Comparison of ENCODE assay signal across 19 cellular contexts in genomic region chr1:201190005-201190404, GRCh38. TPM values are rescaled to one million over a fixed set of nuclear protein-coding genes. Genes with fewer than 3 reads are reported as not detected.
DNase-seq lines count a peak whose midpoint lies in the region; ATAC-seq, FAIRE-seq and TF ChIP-seq lines count a peak whose summit lies in the region.
"Had no signal": no experiment of that assay in that cellular context is flagged by ENCODE, and none has a peak within 500 bp of the region (broad histone marks: within the 10 kb centered on the region; RNA-seq: fewer than 3 reads in every experiment).

No MANE protein-coding gene starts in this region.

- intact Hi-C loops in kidney (cut with DNase I) (no loop called here), spleen (cut with DNase I; ENCODE audit: low total_unique reads) (no loop called here), lower lobe of right lung (cut with DNase I) (no loop called here)

- 71 to 95% (median 86%) methylated on average over 6 of the region's 6 CpGs for WGBS in spleen, 5 donors

- no peak overlapping the region for H3K27ac ChIP-seq in kidney (ENCODE audit: low read depth in 2 of 2, low read length in 2 of 2)
- no peak overlapping the region for H3K27ac ChIP-seq in spleen
- no peak overlapping the region for H3K27ac ChIP-seq in lower lobe of right lung
- H3K27ac ChIP-seq: 22Rv1 had no signal

- H3K9me3 ChIP-seq in kidney (ENCODE audit: control insufficient read depth in 1 of 2, low read length in 2 of 2) (no peaks in the 10 kb centered on the region), spleen (no peaks in the 10 kb centered on the region), lower lobe of right lung (no peaks in the 10 kb centered on the region)

- peak; percentile 30 for DNase-seq in DMS 273 (lab: John Stamatoyannopoulos, UW; ENCODE audit: unreplicated experiment)
- DNase-seq in DMS 273 treated with DMSO at 0.1 percent for 48 hours (lab: John Stamatoyannopoulos, UW): no peak
- DNase-seq in NCI-H524 treated with DMSO at 0.1 percent for 48 hours (lab: John Stamatoyannopoulos, UW): peak; percentile 40
- peak; percentile 10 for DNase-seq in kidney
- peak; percentile 48 for DNase-seq in spleen
- DNase-seq in H7: no peak
- DNase-seq in effector CD8-positive, alpha-beta T cell (lab: John Stamatoyannopoulos, UW): no peak
- DNase-seq in lower lobe of right lung: no peak
- DNase-seq: AML-193; C1 segment of cervical spinal cord; Calu3; CD4-positive, alpha-beta T cell; DMS79 treated with DMSO at 0.1 percent for 48 hours; EL had no signal

- TF ChIP-seq POLR2A in spleen (IDR thresholded peaks at IDR 0.05): no peak

- FAIRE-seq in kidney (lab: Jason Lieb, UNC): no peak
- FAIRE-seq: G401.6, GM12892, GM19239, H54 had no signal

- no peak overlapping the region for H3K4me3 ChIP-seq in kidney (ENCODE audit: low read length in 2 of 2)
- no peak overlapping the region for H3K4me3 ChIP-seq in spleen
- no peak overlapping the region for H3K4me3 ChIP-seq in H7 (ENCODE audit: insufficient read depth, low read depth, low read length)
- no peak overlapping the region for H3K4me3 ChIP-seq in lower lobe of right lung

- no peak overlapping the region for H3K9ac ChIP-seq in kidney (ENCODE audit: low read length in 2 of 2)

- H3K4me1 ChIP-seq in kidney (ENCODE audit: control insufficient read depth in 1 of 2, insufficient read depth in 1 of 2, low read depth in 1 of 2, low read length in 2 of 2): no peaks in the 10 kb centered on the region
- no peaks in the 10 kb centered on the region for H3K4me1 ChIP-seq in spleen
- no peaks in the 10 kb centered on the region for H3K4me1 ChIP-seq in lower lobe of right lung

- H3K27me3 ChIP-seq in spleen (replicated peaks in 1 of 7) (peaks cover 0 to 20% (median 5%) of the 10 kb centered on the region in 7 donors), H7 (ENCODE audit: control insufficient read depth, insufficient read depth, low read length) (no peaks in the 10 kb centered on the region; the same call in 1 of the 2 replicates), lower lobe of right lung (ENCODE audit: low read depth) (peaks cover 7% of the 10 kb centered on the region)

- TF ChIP-seq CTCF in kidney (IDR thresholded peaks at IDR 0.05; ENCODE audit: borderline replicate concordance, extremely low read depth, insufficient read depth) (no peak), spleen (IDR thresholded peaks at IDR 0.05 in 8 of 11, conservative IDR thresholded peaks at IDR 0.05 in 3 of 11) (no peak), lower lobe of right lung (IDR thresholded peaks at IDR 0.05) (no peak)

- H3K36me3 ChIP-seq in kidney (ENCODE audit: control insufficient read depth in 1 of 2, insufficient read depth in 2 of 2, low read length in 2 of 2): no peaks in the 10 kb centered on the region
- H3K36me3 ChIP-seq in spleen: no peaks in the 10 kb centered on the region
- H3K36me3 ChIP-seq in H7 (replicated peaks; ENCODE audit: control insufficient read depth, insufficient read depth, low read length): no peaks in the 10 kb centered on the region
- no peaks in the 10 kb centered on the region for H3K36me3 ChIP-seq in lower lobe of right lung

- no peak for ATAC-seq in lower lobe of right lung

RNA-seq across cellular contexts. Expression of gene IGFN1, which starts 0.6 kb away (rescaled TPM):
- total RNA-seq in kidney (2.8 TPM), spleen (not detected), lower lobe of right lung (0.18 TPM)
- polyA plus RNA-seq in kidney (ENCODE audit: insufficient read depth, low read depth, low replicate concordance) (not detected), spleen (under 1 TPM; 0.02 to 0.03 (median 0.02) TPM)
- total RNA-seq in H7 (2014; rRNA removed; shearing (Covaris generic)): 0.24 TPM in 1 of 2 replicates, not detected in the other
- total RNA-seq: Calu3; CD4-positive, alpha-beta T cell had no signal

RNA-seq across cellular contexts. Expression of gene TMEM9, which starts 35.7 kb away (rescaled TPM):
- total RNA-seq in kidney (81.9 TPM), spleen (10 to 100 TPM; 21.5 to 50.3 (median 33.9) TPM), lower lobe of right lung (47.9 TPM)
- polyA plus RNA-seq in kidney (ENCODE audit: insufficient read depth, low read depth, low replicate concordance) (166 TPM), spleen (10 to 100 TPM; 28.2 to 39.8 (median 35.6) TPM)
- 228 and 249 TPM in 2 replicates for total RNA-seq in H7 (2014; rRNA removed; shearing (Covaris generic))

Comparison
In these comparisons a context has a peak if more than half of its experiments do, and no peak if none do; other contexts are left out.
1. DNase-seq: peak in DMS 273 (single experiment), NCI-H524 treated with DMSO at 0.1 percent for 48 hours (single experiment), kidney (single experiment) and spleen (single experiment); none in DMS 273 treated with DMSO at 0.1 percent for 48 hours (single experiment), H7 (single experiment), effector CD8-positive, alpha-beta T cell (single experiment) and lower lobe of right lung (single experiment).